1 cellular context compared by ENCODE assay signal in genomic region chr9:109098221-109098959, GRCh38.
A peak's percentile ranks its signal among the peaks of the same experiment; 100 is the strongest.
TF ChIP-seq lines count a peak whose summit lies in the region.

No MANE protein-coding gene starts in this region.

TF ChIP-seq in K562, 482 proteins besides CTCF, POLR2A, EP300 and RAD21 (continued from another document):
- TF ChIP-seq NR2C1 (IDR thresholded peaks at IDR 0.05) = no peak
- TF ChIP-seq NR2C1 (tag; IDR thresholded peaks at IDR 0.05) = no peak
- TF ChIP-seq HLTF (IDR thresholded peaks at IDR 0.05) = 0 out of 2 replicates have a peak, but pooled peaks have one; percentile 51
- TF ChIP-seq NRF1 (conservative IDR thresholded peaks at IDR 0.05 in 1 of 2, IDR thresholded peaks at IDR 0.05 in 1 of 2) = no peak
- peak; percentile 21 to 46; a peak in 2 of 4 replicates for TF ChIP-seq FOXK2 (conservative IDR thresholded peaks at IDR 0.05 in 1 of 2, IDR thresholded peaks at IDR 0.05 in 1 of 2; ENCODE audit: low read depth in 2 of 2)
TF ChIP-seq in K562: peak in this region for 19.
